ENCODE assay signal across 9 cellular contexts in the genomic region with DNA sequence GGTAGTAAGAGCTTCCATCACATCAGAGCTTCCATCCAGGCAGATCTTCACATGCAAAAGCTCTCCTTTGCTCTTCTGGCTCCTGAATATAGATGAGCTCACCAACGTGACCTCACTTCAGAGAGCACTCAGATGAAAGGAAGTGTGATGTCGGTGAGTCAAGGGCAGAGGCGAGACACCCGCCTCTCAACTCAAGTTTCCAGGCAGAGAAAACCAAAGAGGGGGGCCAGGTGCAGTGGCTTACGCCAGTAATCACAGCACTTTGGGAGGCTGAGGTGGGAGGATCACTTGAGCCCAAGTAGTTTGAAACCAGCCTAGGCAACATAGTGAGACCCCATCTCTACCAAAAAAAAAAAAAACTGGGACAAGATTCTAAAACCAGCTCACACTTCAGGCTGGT.
DNase-seq lines count a peak whose midpoint lies in the region.
"Had no signal": no experiment of that assay in that cellular context is flagged by ENCODE, and none has a peak within 500 bp of the region (broad histone marks: within the 10 kb centered on the region; RNA-seq: fewer than 3 reads in every experiment).

No MANE protein-coding gene starts in this region.

- peak overlapping the region; percentile 100 for H3K27ac Mint-ChIP-seq in activated T-helper 2 cell treated with anti-CD3 and anti-CD28 coated beads, Interferon-gamma antibody, Interleukin-2, Interleukin-4, amounts not matched to agents 10 μg/mL and 5 μg/mL and 100 μg/mL, durations not matched to agents 14 hours and 24 hours and 36 hours

- peaks cover 32% of the 10 kb centered on the region for H3K36me3 Mint-ChIP-seq in activated T-helper 2 cell treated with anti-CD3 and anti-CD28 coated beads, Interferon-gamma antibody, Interleukin-2, Interleukin-4, amounts not matched to agents 10 μg/mL and 5 μg/mL and 100 μg/mL, durations not matched to agents 14 hours and 24 hours and 36 hours (ENCODE audit: low read depth)
- H3K36me3 Mint-ChIP-seq: brain had no signal

- intact Hi-C loops in activated T-helper 2 cell treated with anti-CD3 and anti-CD28 coated beads, Interferon-gamma antibody, Interleukin-2, Interleukin-4, amounts not matched to agents 10 μg/mL and 5 μg/mL and 100 μg/mL, durations not matched to agents 14 hours and 24 hours and 36 hours (cut with micrococcal nuclease) = loop anchor here (1.0 to 10.0 kb wide), 8 partner anchors 19 to 927 kb away; partner anchors contain the start of gene DUSP6

- peak overlapping the region; percentile 46 for H3K4me3 Mint-ChIP-seq in activated T-helper 2 cell treated with anti-CD3 and anti-CD28 coated beads, Interferon-gamma antibody, Interleukin-2, Interleukin-4, amounts not matched to agents 10 μg/mL and 5 μg/mL and 100 μg/mL, durations not matched to agents 14 hours and 24 hours and 36 hours (ENCODE audit: low read depth)
- H3K4me3 Mint-ChIP-seq: brain had no signal

- H3K4me1 Mint-ChIP-seq in activated T-helper 2 cell treated with anti-CD3 and anti-CD28 coated beads, Interferon-gamma antibody, Interleukin-2, Interleukin-4, amounts not matched to agents 10 μg/mL and 5 μg/mL and 100 μg/mL, durations not matched to agents 14 hours and 24 hours and 36 hours (ENCODE audit: low read depth) = peaks cover 63% of the 10 kb centered on the region

- peaks cover 12% of the 10 kb centered on the region for H3K9me3 Mint-ChIP-seq in activated T-helper 2 cell treated with anti-CD3 and anti-CD28 coated beads, Interferon-gamma antibody, Interleukin-2, Interleukin-4, amounts not matched to agents 10 μg/mL and 5 μg/mL and 100 μg/mL, durations not matched to agents 14 hours and 24 hours and 36 hours

- no peaks in the 10 kb centered on the region for H3K27me3 Mint-ChIP-seq in activated T-helper 2 cell treated with anti-CD3 and anti-CD28 coated beads, Interferon-gamma antibody, Interleukin-2, Interleukin-4, amounts not matched to agents 10 μg/mL and 5 μg/mL and 100 μg/mL, durations not matched to agents 14 hours and 24 hours and 36 hours (ENCODE audit: low read depth)

- peak; percentile 57 for DNase-seq in activated gamma-delta T cell treated with Interleukin-2 at 50 U/mL for 16 hours
- DNase-seq in activated gamma-delta T cell (lab: John Stamatoyannopoulos, UW) = no peak
- peak; percentile 86 for DNase-seq in NCI-H2196 (lab: John Stamatoyannopoulos, UW; ENCODE audit: unreplicated experiment)
- DNase-seq in activated T-helper 2 cell treated with anti-CD3 and anti-CD28 coated beads, Interferon-gamma antibody, Interleukin-2, Interleukin-4, amounts not matched to agents 10 μg/mL and 5 μg/mL and 100 μg/mL, durations not matched to agents 14 hours and 24 hours and 36 hours (ENCODE audit: low spot score) = peak; percentile 74
- peak; percentile 94 for DNase-seq in islet precursor cell
- peak; percentile 38 for DNase-seq in stimulated activated CD8-positive, alpha-beta memory T cell treated with anti-CD3 and anti-CD28 coated beads, Interleukin-15, amount 100 ng/mL, for 1 hour (ENCODE audit: low read depth)
- no peak for DNase-seq in NCI-H146 (lab: John Stamatoyannopoulos, UW)
- DNase-seq in amniotic stem cell (lab: John Stamatoyannopoulos, UW) = no peak

Comparison
In these comparisons a context has a peak if more than half of its experiments do, and no peak if none do; other contexts are left out.
1. DNase-seq: peak in activated gamma-delta T cell treated with Interleukin-2 at 50 U/mL for 16 hours (single experiment), NCI-H2196 (single experiment), activated T-helper 2 cell treated with anti-CD3 and anti-CD28 coated beads, Interferon-gamma antibody, Interleukin-2, Interleukin-4, amounts not matched to agents 10 μg/mL and 5 μg/mL and 100 μg/mL, durations not matched to agents 14 hours and 24 hours and 36 hours (single experiment), islet precursor cell (single experiment) and stimulated activated CD8-positive, alpha-beta memory T cell treated with anti-CD3 and anti-CD28 coated beads, Interleukin-15, amount 100 ng/mL, for 1 hour (single experiment); none in activated gamma-delta T cell (single experiment), NCI-H146 (single experiment) and amniotic stem cell (single experiment).